In genomic region chr16:2883027-2883846, GRCh38 we compare ENCODE assay signal across 1 cellular context.
TF ChIP-seq lines count a peak whose summit lies in the region.

FLYWCH2 (plus strand) TSS chr16:2883215; CDS start chr16:2896450, 13,235 bp downstream.

TF ChIP-seq in HepG2, 621 proteins besides CTCF, POLR2A, EP300 and RAD21 (continued from another document and continues in another):
- TF ChIP-seq PRMT3 (CRISPR knock-in tag; IDR thresholded peaks at IDR 0.05; ENCODE audit: borderline replicate concordance, low read depth) (no peak), ZBTB49 (CRISPR knock-in tag; IDR thresholded peaks at IDR 0.05; ENCODE audit: borderline replicate concordance) (no peak), MED8 (CRISPR knock-in tag; IDR thresholded peaks at IDR 0.05; ENCODE audit: insufficient replicate concordance) (no peak), THYN1 (CRISPR knock-in tag; IDR thresholded peaks at IDR 0.05; ENCODE audit: borderline replicate concordance, low read depth) (no peak), GPBP1L1 (CRISPR knock-in tag; IDR thresholded peaks at IDR 0.05) (no peak), PHF8 (CRISPR knock-in tag; IDR thresholded peaks at IDR 0.05) (peak; percentile 76), RFX3 (CRISPR knock-in tag; IDR thresholded peaks at IDR 0.05) (no peak), NFAT5 (CRISPR knock-in tag; IDR thresholded peaks at IDR 0.05) (peak; percentile 64), TP53 (CRISPR knock-in tag; conservative IDR thresholded peaks at IDR 0.05) (0 out of 2 replicates have a peak, but pooled peaks have one; percentile 70), HHEX (CRISPR knock-in tag; IDR thresholded peaks at IDR 0.05) (no peak), ARNT2 (CRISPR knock-in tag; IDR thresholded peaks at IDR 0.05; ENCODE audit: low read depth) (0 out of 2 replicates have a peak, but pooled peaks have one; percentile 35), CENPBD1 (CRISPR knock-in tag; IDR thresholded peaks at IDR 0.05; ENCODE audit: borderline replicate concordance, low read depth) (no peak; the same call in 1 of the 2 replicates), RBFOX2 (IDR thresholded peaks at IDR 0.05; ENCODE audit: low read depth, low read length) (peak; percentile 86), HOMEZ (CRISPR knock-in tag; IDR thresholded peaks at IDR 0.05; ENCODE audit: low read depth) (no peak), LCORL (IDR thresholded peaks at IDR 0.05) (no peak), LCORL (CRISPR knock-in tag; IDR thresholded peaks at IDR 0.05) (no peak; the same call in 1 of the 2 replicates), ZNF280D (CRISPR knock-in tag; IDR thresholded peaks at IDR 0.05) (no peak), ZNF576 (CRISPR knock-in tag; IDR thresholded peaks at IDR 0.05) (no peak), TEAD2 (CRISPR knock-in tag; IDR thresholded peaks at IDR 0.05) (no peak), NFATC3 (CRISPR knock-in tag; IDR thresholded peaks at IDR 0.05) (no peak), RNF2 (conservative IDR thresholded peaks at IDR 0.05; ENCODE audit: low read depth) (no peak), ZFP91 (CRISPR knock-in tag; IDR thresholded peaks at IDR 0.05; ENCODE audit: borderline replicate concordance) (peak; percentile 62), ZNF44 (CRISPR knock-in tag; IDR thresholded peaks at IDR 0.05) (0 out of 2 replicates have a peak, but pooled peaks have one; percentile 47), ZNF292 (CRISPR knock-in tag; IDR thresholded peaks at IDR 0.05; ENCODE audit: borderline replicate concordance, low read depth) (no peak), THAP11 (CRISPR knock-in tag; IDR thresholded peaks at IDR 0.05) (peak; percentile 29), BRF2 (CRISPR knock-in tag; IDR thresholded peaks at IDR 0.05) (no peak), ZFP1 (CRISPR knock-in tag; IDR thresholded peaks at IDR 0.05) (no peak), ZNF646 (CRISPR knock-in tag; IDR thresholded peaks at IDR 0.05) (no peak)
